ENCODE assay signal across 9 cellular contexts in the genomic region with DNA sequence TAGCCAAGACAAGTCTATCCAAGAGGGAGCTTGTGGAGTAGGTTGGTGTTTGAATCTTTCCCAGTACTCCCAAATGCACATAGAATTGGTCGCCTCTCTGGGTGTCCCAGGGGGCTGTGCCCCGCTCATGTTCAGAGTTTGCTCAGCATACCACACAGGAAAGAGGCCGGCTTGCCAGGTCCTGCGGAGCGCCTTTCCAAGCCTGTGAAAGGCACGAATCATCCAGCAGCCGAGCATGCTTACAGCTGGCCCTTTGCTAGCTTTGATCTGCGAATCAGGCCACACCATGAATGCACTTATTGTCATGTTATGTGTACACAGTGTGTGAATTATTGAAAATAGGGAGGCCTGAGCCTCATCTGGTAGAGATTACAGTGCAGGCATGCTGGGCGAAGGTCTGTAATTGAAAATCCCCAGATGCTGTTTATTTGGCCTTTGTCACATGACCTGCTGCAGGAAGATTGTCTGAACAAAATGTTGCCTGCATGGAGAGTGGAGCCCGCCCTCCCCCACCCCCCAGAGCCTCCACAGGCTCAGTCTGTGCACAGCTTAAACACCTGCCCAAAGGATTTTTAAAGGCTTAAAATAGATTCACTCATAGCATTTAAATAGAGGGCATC.
DNase-seq lines count a peak whose midpoint lies in the region; ATAC-seq, FAIRE-seq and TF ChIP-seq lines count a peak whose summit lies in the region.
"Had no signal": no experiment of that assay in that cellular context is flagged by ENCODE, and none has a peak within 500 bp of the region (broad histone marks: within the 10 kb centered on the region; RNA-seq: fewer than 3 reads in every experiment).

No MANE protein-coding gene starts in this region.

- H3K36me3 ChIP-seq in astrocyte (ENCODE audit: insufficient read depth, low read length) = no peaks in the 10 kb centered on the region
- no peaks in the 10 kb centered on the region for H3K36me3 ChIP-seq in HepG2 (replicated peaks in 1 of 2; ENCODE audit: control insufficient read depth in 1 of 2, insufficient read depth in 2 of 2, low read length in 2 of 2)

- H2AFZ ChIP-seq in astrocyte (ENCODE audit: low read depth, low read length) = no peak overlapping the region
- no peak overlapping the region for H2AFZ ChIP-seq in HepG2 (ENCODE audit: low read length)

- POLR2A ChIA-PET in AG04450 (lab: Yijun Ruan, JAX) = no interaction called here
- POLR2A ChIA-PET in HepG2 (lab: Yijun Ruan, JAX) = interaction anchor here (0.7 to 3.7 kb wide), 17 partner anchors 11 to 469 kb away, joined by 3 to 70 read pairs (median 6); a partner anchor contains a TSS

- TF ChIP-seq RAD21 in HepG2 (CRISPR knock-in tag; IDR thresholded peaks at IDR 0.05) = no peak

- H3K9me3 Mint-ChIP-seq in astrocyte (ENCODE audit: unreplicated experiment) = peaks cover under 1% of the 10 kb centered on the region

- no peaks in the 10 kb centered on the region for H3K27me3 ChIP-seq in AG04450 (ENCODE audit: control insufficient read depth, insufficient read depth, low read length)
- no peaks in the 10 kb centered on the region for H3K27me3 ChIP-seq in astrocyte (ENCODE audit: insufficient read depth, low read length)
- no peaks in the 10 kb centered on the region for H3K27me3 ChIP-seq in HepG2 (ENCODE audit: control insufficient read depth in 1 of 2, insufficient read depth in 2 of 2, low read length in 2 of 2)

- H3K79me2 ChIP-seq in astrocyte (ENCODE audit: insufficient read depth, low read length) (peaks cover 95% of the 10 kb centered on the region), HepG2 (ENCODE audit: insufficient read depth, low read length) (peaks cover 36% of the 10 kb centered on the region)

- ATAC-seq in HepG2 = peak; percentile 97
- no peak for ATAC-seq in GM19351 (IDR thresholded peaks at IDR 0.05; ENCODE audit: unreplicated experiment)

- H3K4me1 Mint-ChIP-seq in astrocyte (ENCODE audit: low read depth, unreplicated experiment) = peaks cover 48% of the 10 kb centered on the region

- no TSS peak for BruUV-seq in HepG2 (replicated peaks; lab: Mats Ljungman, UMichigan)

- DNase-seq in AG04450 (ENCODE audit: low read depth, low spot score) = peak; percentile 65
- DNase-seq in NCI-H1436 treated with DMSO at 0.1 percent for 48 hours (lab: John Stamatoyannopoulos, UW) = peak; percentile 72
- DNase-seq in astrocyte (ENCODE audit: low read depth) = no peak
- DNase-seq in HepG2 (ENCODE audit: low spot score) = peak; percentile 98
- no peak for DNase-seq in amniotic stem cell (lab: John Stamatoyannopoulos, UW)
- DNase-seq in activated CD8-positive, alpha-beta memory T cell treated with anti-CD3 and anti-CD28 coated beads, Interleukin-2, amount 50 U/mL, for 48 hours = no peak
- DNase-seq in 8988T = no peak

- FAIRE-seq in astrocyte (lab: Jason Lieb, UNC) (no peak), HepG2 (lab: Jason Lieb, UNC) (peak; percentile 73)

- H3K4me2 ChIP-seq in astrocyte (ENCODE audit: low read length) (peak overlapping the region; percentile 61), HepG2 (ENCODE audit: low read depth, low read length) (peak overlapping the region; percentile 95)

- peak; percentile 59 to 82; a peak in 3 of 4 replicates for TF ChIP-seq POLR2A in HepG2 (IDR thresholded peaks at IDR 0.05; ENCODE audit: insufficient read depth in 1 of 2, low read depth in 2 of 2, low read length in 2 of 2)

- TF ChIP-seq CTCF in AG04450 (IDR thresholded peaks at IDR 0.05; ENCODE audit: low read depth, low read length) = no peak
- TF ChIP-seq CTCF in astrocyte (IDR thresholded peaks at IDR 0.05; ENCODE audit: insufficient read depth, low read depth, low read length) = no peak
- no peak for TF ChIP-seq CTCF in HepG2 (CRISPR knock-in tag; IDR thresholded peaks at IDR 0.05)

- H3K9ac ChIP-seq in astrocyte (ENCODE audit: low read length) (no peak overlapping the region), HepG2 (ENCODE audit: insufficient read depth, low read depth, low read length) (peak overlapping the region; percentile 90)

- H3K27ac ChIP-seq in AG04450 (ENCODE audit: low read depth, low read length) = peak overlapping the region; percentile 66
- no peak overlapping the region for H3K27ac ChIP-seq in astrocyte (ENCODE audit: low read depth, low read length)
- H3K27ac ChIP-seq in HepG2 (ENCODE audit: extremely low read length, insufficient read depth, low read length) = peak overlapping the region; percentile 99
- H3K27ac ChIP-seq: epithelial cell of prostate had no signal

- CTCF ChIA-PET in AG04450 (lab: Charles Lee) (no interaction called here), HepG2 (lab: Yijun Ruan, JAX; ENCODE audit: low intra/inter-chr PET ratio, low total read pairs) (no interaction called here)

- H3K27me3 Mint-ChIP-seq in astrocyte (ENCODE audit: low read depth, unreplicated experiment) = no peaks in the 10 kb centered on the region

- H3K27ac Mint-ChIP-seq in astrocyte (ENCODE audit: unreplicated experiment) = no peak overlapping the region

- peaks cover 84% of the 10 kb centered on the region for H4K20me1 ChIP-seq in astrocyte (ENCODE audit: insufficient read depth, low read length)
- no peaks in the 10 kb centered on the region for H4K20me1 ChIP-seq in HepG2 (ENCODE audit: insufficient read depth, low read length)

- no peaks in the 10 kb centered on the region for H3K9me3 ChIP-seq in AG04450 (ENCODE audit: control insufficient read depth, insufficient read depth, low read length)
- H3K9me3 ChIP-seq in astrocyte (ENCODE audit: insufficient read depth, low read depth, low read length) = no peaks in the 10 kb centered on the region
- no peaks in the 10 kb centered on the region for H3K9me3 ChIP-seq in HepG2 (ENCODE audit: low read length)

- 0% methylated on average over 3 of the region's 10 CpGs for WGBS in HepG2 (ENCODE audit: low lambda C conversion rate)

- intact Hi-C loops in HepG2 (cut with micrococcal nuclease; ENCODE audit: unreplicated experiment) = loop anchor here (1.0 to 2.0 kb wide), 4 partner anchors 9 to 171 kb away; a partner anchor contains a TSS

- H3K4me3 ChIP-seq in AG04450 (ENCODE audit: low read depth, low read length) (no peak overlapping the region), astrocyte (ENCODE audit: insufficient read depth, low read depth, low read length) (peak overlapping the region; percentile 17), HepG2 (replicated peaks in 1 of 3; ENCODE audit: insufficient read depth in 1 of 3, low read depth in 2 of 3, low read length in 3 of 3) (peak overlapping the region; percentile 38 to 66 (median 51))

- peaks cover 6% of the 10 kb centered on the region for H3K36me3 Mint-ChIP-seq in astrocyte (ENCODE audit: low read depth, unreplicated experiment)

- no peak overlapping the region for H3K4me3 Mint-ChIP-seq in astrocyte (ENCODE audit: unreplicated experiment)

- in situ Hi-C loops in HepG2 (cut with HindIII; ENCODE audit: extremely low pct_ligation_motif_present, low pct_unique_long_range_greater_than_20kb) = no loop called here

- H3K4me1 ChIP-seq in astrocyte (ENCODE audit: insufficient read depth, low read length) (peaks cover 38% of the 10 kb centered on the region), HepG2 (ENCODE audit: insufficient read depth, low read length) (peaks cover 68% of the 10 kb centered on the region)

- TF ChIP-seq EP300 in HepG2 (IDR thresholded peaks at IDR 0.05; ENCODE audit: low read depth in 2 of 2, low read length in 2 of 2) = peak; percentile 85 to 90
- TF ChIP-seq EP300 in HepG2 (CRISPR knock-in tag; IDR thresholded peaks at IDR 0.05; ENCODE audit: borderline replicate concordance) = peak; percentile 87

TF ChIP-seq in HepG2, 621 proteins besides CTCF, POLR2A, EP300 and RAD21 (continues in another document):
- 0 out of 2 replicates have a peak, but pooled peaks have one; percentile 74 for TF ChIP-seq ZFP90 (CRISPR knock-in tag; IDR thresholded peaks at IDR 0.05; ENCODE audit: borderline replicate concordance)
- no peak for TF ChIP-seq ZNF652 (CRISPR knock-in tag; IDR thresholded peaks at IDR 0.05; ENCODE audit: borderline replicate concordance, low read depth)
- no peak for TF ChIP-seq TAF15 (IDR thresholded peaks at IDR 0.05; ENCODE audit: low read depth, low read length, poor library complexity, severe bottlenecking)
- peak; percentile 78; the same call in 1 of the 2 replicates for TF ChIP-seq ZNF557 (CRISPR knock-in tag; IDR thresholded peaks at IDR 0.05)
- peak; percentile 67; the same call in 1 of the 2 replicates for TF ChIP-seq ZMYM2 (CRISPR knock-in tag; IDR thresholded peaks at IDR 0.05)
- TF ChIP-seq MAZ (IDR thresholded peaks at IDR 0.05; ENCODE audit: borderline replicate concordance, low read depth, low read length) = no peak
- TF ChIP-seq MAZ (CRISPR knock-in tag; IDR thresholded peaks at IDR 0.05; ENCODE audit: low read depth) = no peak
- TF ChIP-seq, protein P1, sequence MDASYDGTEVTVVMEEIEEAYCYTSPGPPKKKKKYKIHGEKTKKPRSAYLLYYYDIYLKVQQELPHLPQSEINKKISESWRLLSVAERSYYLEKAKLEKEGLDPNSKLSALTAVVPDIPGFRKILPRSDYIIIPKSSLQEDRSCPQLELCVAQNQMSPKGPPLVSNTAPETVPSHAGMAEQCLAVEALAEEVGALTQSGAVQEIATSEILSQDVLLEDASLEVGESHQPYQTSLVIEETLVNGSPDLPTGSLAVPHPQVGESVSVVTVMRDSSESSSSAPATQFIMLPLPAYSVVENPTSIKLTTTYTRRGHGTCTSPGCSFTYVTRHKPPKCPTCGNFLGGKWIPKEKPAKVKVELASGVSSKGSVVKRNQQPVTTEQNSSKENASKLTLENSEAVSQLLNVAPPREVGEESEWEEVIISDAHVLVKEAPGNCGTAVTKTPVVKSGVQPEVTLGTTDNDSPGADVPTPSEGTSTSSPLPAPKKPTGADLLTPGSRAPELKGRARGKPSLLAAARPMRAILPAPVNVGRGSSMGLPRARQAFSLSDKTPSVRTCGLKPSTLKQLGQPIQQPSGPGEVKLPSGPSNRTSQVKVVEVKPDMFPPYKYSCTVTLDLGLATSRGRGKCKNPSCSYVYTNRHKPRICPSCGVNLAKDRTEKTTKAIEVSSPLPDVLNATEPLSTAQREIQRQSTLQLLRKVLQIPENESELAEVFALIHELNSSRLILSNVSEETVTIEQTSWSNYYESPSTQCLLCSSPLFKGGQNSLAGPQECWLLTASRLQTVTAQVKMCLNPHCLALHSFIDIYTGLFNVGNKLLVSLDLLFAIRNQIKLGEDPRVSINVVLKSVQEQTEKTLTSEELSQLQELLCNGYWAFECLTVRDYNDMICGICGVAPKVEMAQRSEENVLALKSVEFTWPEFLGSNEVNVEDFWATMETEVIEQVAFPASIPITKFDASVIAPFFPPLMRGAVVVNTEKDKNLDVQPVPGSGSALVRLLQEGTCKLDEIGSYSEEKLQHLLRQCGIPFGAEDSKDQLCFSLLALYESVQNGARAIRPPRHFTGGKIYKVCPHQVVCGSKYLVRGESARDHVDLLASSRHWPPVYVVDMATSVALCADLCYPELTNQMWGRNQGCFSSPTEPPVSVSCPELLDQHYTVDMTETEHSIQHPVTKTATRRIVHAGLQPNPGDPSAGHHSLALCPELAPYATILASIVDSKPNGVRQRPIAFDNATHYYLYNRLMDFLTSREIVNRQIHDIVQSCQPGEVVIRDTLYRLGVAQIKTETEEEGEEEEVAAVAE (CRISPR knock-in tag; IDR thresholded peaks at IDR 0.05; ENCODE audit: borderline replicate concordance) = peak; percentile 80; the same call in 1 of the 2 replicates
- TF ChIP-seq ZNF350 (CRISPR knock-in tag; IDR thresholded peaks at IDR 0.05; ENCODE audit: borderline replicate concordance, low read depth) = peak; percentile 74; the same call in 1 of the 2 replicates

Comparison
In these comparisons a context has a peak if more than half of its experiments do, and no peak if none do; other contexts are left out.
1. DNase-seq: peak in AG04450 (single experiment), NCI-H1436 treated with DMSO at 0.1 percent for 48 hours (single experiment) and HepG2 (single experiment); none in astrocyte (single experiment), amniotic stem cell (single experiment), activated CD8-positive, alpha-beta memory T cell treated with anti-CD3 and anti-CD28 coated beads, Interleukin-2, amount 50 U/mL, for 48 hours (single experiment) and 8988T (single experiment).